Comparison of ENCODE assay signal across 8 cellular contexts in the genomic region with DNA sequence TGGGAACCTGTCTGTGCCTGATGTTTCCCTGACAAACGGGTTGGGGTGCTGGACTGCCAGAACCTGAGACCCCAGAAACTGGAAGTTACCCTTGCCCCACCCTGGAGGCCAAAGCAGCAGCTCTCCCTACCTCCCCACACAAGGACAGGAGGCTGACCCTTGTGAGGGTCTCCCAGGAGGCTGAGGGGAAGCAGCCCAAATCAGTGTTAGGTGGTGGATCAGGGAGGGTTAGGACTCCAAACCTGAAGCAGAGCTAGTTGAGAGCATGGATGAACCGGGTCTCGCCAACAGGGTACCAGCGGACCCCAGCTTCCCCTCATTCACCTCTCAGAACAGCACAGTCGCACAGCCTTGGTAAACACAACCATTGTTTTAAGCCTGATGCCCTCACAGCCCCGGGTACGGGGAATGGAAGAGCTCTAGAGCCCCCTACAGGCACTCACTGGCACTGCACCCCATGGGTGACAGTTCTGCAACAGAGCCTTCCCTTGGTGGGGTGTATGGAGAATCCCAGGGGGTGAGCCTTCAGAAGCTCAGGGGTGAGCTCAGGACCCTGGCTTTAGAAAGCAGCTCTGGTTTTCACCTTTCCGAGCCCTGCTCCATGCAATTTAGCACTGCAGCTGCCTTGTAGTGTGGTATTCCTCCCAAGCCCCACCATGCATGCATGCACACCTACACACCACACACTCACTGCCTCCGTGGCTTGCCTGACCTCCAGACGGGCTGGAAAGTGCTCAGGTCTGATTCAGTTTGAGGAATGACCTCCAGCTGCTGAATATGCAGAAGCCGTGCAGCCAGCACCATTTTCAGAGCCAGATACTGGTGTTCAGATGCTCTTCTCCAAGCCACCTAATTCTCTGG. TPM values are rescaled to one million over a fixed set of nuclear protein-coding genes. Genes with fewer than 3 reads are reported as not detected.
A peak's percentile ranks its signal among the peaks of the same experiment; 100 is the strongest.
DNase-seq lines count a peak whose midpoint lies in the region; ATAC-seq and TF ChIP-seq lines count a peak whose summit lies in the region.

No MANE protein-coding gene starts in this region.

- no peak overlapping the region for H3K4me3 Mint-ChIP-seq in CD4-positive, alpha-beta T cell
- H3K4me3 Mint-ChIP-seq in MCF 10A (ENCODE audit: unreplicated experiment) (no peak overlapping the region), immature natural killer cell (no peak overlapping the region)

- H3K4me1 Mint-ChIP-seq in CD4-positive, alpha-beta T cell (ENCODE audit: low read depth) = no peaks in the 10 kb centered on the region
- H3K4me1 Mint-ChIP-seq in MCF 10A (ENCODE audit: insufficient read depth, unreplicated experiment) (peaks cover 3% of the 10 kb centered on the region), immature natural killer cell (no peaks in the 10 kb centered on the region)

- H3K27ac ChIP-seq in CD4-positive, alpha-beta T cell (ENCODE audit: low read depth, low read length) = no peak overlapping the region

- no TSS peak for BruUV-seq in MCF 10A (replicated peaks; lab: Mats Ljungman, UMichigan)

- peak; percentile 55 for TF ChIP-seq CTCF in CD4-positive, alpha-beta T cell (IDR thresholded peaks at IDR 0.05)
- peak; percentile 99 for TF ChIP-seq CTCF in MCF 10A (IDR thresholded peaks at IDR 0.05; ENCODE audit: unreplicated experiment)

- POLR2A ChIA-PET in CD4-positive, alpha-beta T cell (lab: Charles Lee) = interaction anchor here (0.6 kb wide), 1 partner anchor 245 kb away, joined by 5 read pairs; no protein-coding TSS in a partner anchor
- POLR2A ChIA-PET in MCF 10A (lab: Yijun Ruan, JAX) = interaction anchor here (0.7 to 2.0 kb wide), 4 partner anchors 182 to 340 kb away, joined by 3 to 5 read pairs (median 4); partner anchors contain the start of gene GPATCH2L

- H3K27me3 Mint-ChIP-seq in CD4-positive, alpha-beta T cell = peaks cover 65% of the 10 kb centered on the region
- peaks cover 58% of the 10 kb centered on the region for H3K27me3 Mint-ChIP-seq in MCF 10A (ENCODE audit: insufficient read depth, unreplicated experiment)
- H3K27me3 Mint-ChIP-seq in immature natural killer cell (ENCODE audit: low read depth in 3 of 3) = peaks cover 0 to 18% (median 9%) of the 10 kb centered on the region in 3 donors

- peaks cover 51% of the 10 kb centered on the region for H3K27me3 ChIP-seq in CD4-positive, alpha-beta T cell (ENCODE audit: control insufficient read depth, insufficient read depth, low read length)

- H3K27ac Mint-ChIP-seq in CD4-positive, alpha-beta T cell = no peak overlapping the region
- H3K27ac Mint-ChIP-seq in MCF 10A (ENCODE audit: low read depth, unreplicated experiment) (no peak overlapping the region), immature natural killer cell (no peak overlapping the region)

- peak; percentile 13 to 60 (median 28) for DNase-seq in CD4-positive, alpha-beta T cell
- DNase-seq in NCI-H1930 (lab: John Stamatoyannopoulos, UW) (peak; percentile 33 to 65), UCSD-AML1 (lab: John Stamatoyannopoulos, UW; ENCODE audit: unreplicated experiment) (peak; percentile 72), MCF 10A (ENCODE audit: unreplicated experiment) (peak; percentile 77), immature natural killer cell (peak; percentile 8 to 38 (median 28))
- DNase-seq in stimulated activated CD4-positive, alpha-beta T cell treated with anti-CD3 and anti-CD28 coated beads, Interleukin-15, amount 100 ng/mL, for 1 hour (ENCODE audit: low read depth in 1 of 2, low spot score in 1 of 2) = peak; percentile 12 to 38

- intact Hi-C loops in CD4-positive, alpha-beta T cell (cut with DNase I, micrococcal nuclease) = no loop called here
- intact Hi-C loops in MCF 10A (cut with micrococcal nuclease) = loop anchor here (1.0 to 2.0 kb wide), 4 partner anchors 258 to 676 kb away; no protein-coding TSS in a partner anchor

- H3K36me3 Mint-ChIP-seq in CD4-positive, alpha-beta T cell (ENCODE audit: low read depth) = no peaks in the 10 kb centered on the region
- no peaks in the 10 kb centered on the region for H3K36me3 Mint-ChIP-seq in MCF 10A (ENCODE audit: insufficient read depth, unreplicated experiment)
- H3K36me3 Mint-ChIP-seq in immature natural killer cell = no peaks in the 10 kb centered on the region

- no peaks in the 10 kb centered on the region for H3K9me3 ChIP-seq in CD4-positive, alpha-beta T cell (ENCODE audit: control insufficient read depth, low read length)

- H3K9me3 Mint-ChIP-seq in CD4-positive, alpha-beta T cell = no peaks in the 10 kb centered on the region
- H3K9me3 Mint-ChIP-seq in MCF 10A (ENCODE audit: unreplicated experiment) = no peaks in the 10 kb centered on the region
- H3K9me3 Mint-ChIP-seq in immature natural killer cell = no peaks in the 10 kb centered on the region

- CTCF ChIA-PET in CD4-positive, alpha-beta T cell (lab: Charles Lee) = interaction anchor here (0.8 to 1.2 kb wide), 3 partner anchors 9 to 480 kb away, joined by 4 to 7 read pairs (median 5); no protein-coding TSS in a partner anchor
- CTCF ChIA-PET in MCF 10A (lab: Yijun Ruan, JAX) = interaction anchor here (0.5 to 8.0 kb wide), 73 partner anchors 9 to 733 kb away, joined by 3 to 147 read pairs (median 4); no protein-coding TSS in a partner anchor

- ATAC-seq in CD4-positive, alpha-beta T cell (ENCODE audit: poor library complexity) = peak; percentile 48
- ATAC-seq in GM21576 (IDR thresholded peaks at IDR 0.05; ENCODE audit: unreplicated experiment) (peak; percentile 58), HG02610 (IDR thresholded peaks at IDR 0.05; ENCODE audit: unreplicated experiment) (no peak)

RNA-seq across cellular contexts. Expression of gene ESRRB, which starts 11.2 kb away (rescaled TPM):
- under 1 TPM; 0.17 to 0.27 TPM for total RNA-seq in CD4-positive, alpha-beta T cell
- total RNA-seq in MCF 10A (2022) = 0.22 and 0.23 TPM in 2 replicates
- not detected for polyA plus RNA-seq in immature natural killer cell

Comparison
In these comparisons a context has a peak if more than half of its experiments do, and no peak if none do; other contexts are left out.
1. DNase-seq: peak in every context shown above with its lines; median percentile 77 in MCF 10A; 72 in UCSD-AML1; 49 in NCI-H1930; 28 in immature natural killer cell; 28 in CD4-positive, alpha-beta T cell; 25 in stimulated activated CD4-positive, alpha-beta T cell treated with anti-CD3 and anti-CD28 coated beads, Interleukin-15, amount 100 ng/mL, for 1 hour.